4 cellular contexts compared by ENCODE assay signal in genomic region chr13:30247406-30247805, GRCh38.
A peak's percentile ranks its signal among the peaks of the same experiment; 100 is the strongest.
TF ChIP-seq lines count a peak whose summit lies in the region.

No MANE protein-coding gene starts in this region.

TF ChIP-seq in HepG2, 621 proteins besides CTCF, POLR2A, EP300 and RAD21:
- TF ChIP-seq MAFK (conservative IDR thresholded peaks at IDR 0.05 in 1 of 2, IDR thresholded peaks at IDR 0.05 in 1 of 2; ENCODE audit: low read length in 2 of 2) (peak; percentile 89 to 96), ZSCAN21 (CRISPR knock-in tag; IDR thresholded peaks at IDR 0.05; ENCODE audit: borderline replicate concordance) (no peak), MAFF (IDR thresholded peaks at IDR 0.05; ENCODE audit: low read depth, low read length) (peak; percentile 94)

TF ChIP-seq in IMR-90, 13 proteins besides CTCF, POLR2A, EP300 and RAD21:
- TF ChIP-seq MAFK (IDR thresholded peaks at IDR 0.05; ENCODE audit: low read depth, low read length) (peak; percentile 94), MXI1 (IDR thresholded peaks at IDR 0.05; ENCODE audit: borderline replicate concordance, low read depth, low read length) (no peak)

TF ChIP-seq in H1, 55 proteins besides CTCF, POLR2A, EP300 and RAD21:
- no peak for TF ChIP-seq NRF1 (IDR thresholded peaks at IDR 0.05; ENCODE audit: low read depth, low read length)
- TF ChIP-seq POU5F1 (IDR thresholded peaks at IDR 0.05; ENCODE audit: low read depth, low read length), result no peak
- TF ChIP-seq KDM5A (IDR thresholded peaks at IDR 0.05; ENCODE audit: low read length), result no peak
- TF ChIP-seq GABPA (IDR thresholded peaks at IDR 0.05; ENCODE audit: borderline replicate concordance, insufficient read depth, low read length), result no peak
- no peak for TF ChIP-seq JUN (IDR thresholded peaks at IDR 0.05; ENCODE audit: low read depth, low read length)
- TF ChIP-seq EZH2 (IDR thresholded peaks at IDR 0.05; ENCODE audit: low read depth, low read length, severe bottlenecking), result no peak
- peak; percentile 44; the same call in 1 of the 2 replicates for TF ChIP-seq MAFK (IDR thresholded peaks at IDR 0.05; ENCODE audit: low read depth, low read length)

TF ChIP-seq in SK-N-SH treated with all-trans-retinoic acid at 6 μM for 48 hours, 23 proteins besides CTCF, POLR2A, EP300 and RAD21:
- TF ChIP-seq ESRRG (CRISPR knock-in tag; IDR thresholded peaks at IDR 0.05), result no peak
- no peak for TF ChIP-seq ZFP3 (CRISPR knock-in tag; IDR thresholded peaks at IDR 0.05)
- TF ChIP-seq ZNF70 (CRISPR knock-in tag; IDR thresholded peaks at IDR 0.05), result no peak
- TF ChIP-seq GLIS3 (CRISPR knock-in tag; IDR thresholded peaks at IDR 0.05), result no peak
- no peak for TF ChIP-seq ISL1 (CRISPR knock-in tag; IDR thresholded peaks at IDR 0.05)
- no peak for TF ChIP-seq ZC3H10 (CRISPR knock-in tag; IDR thresholded peaks at IDR 0.05)
- TF ChIP-seq TOX (CRISPR knock-in tag; IDR thresholded peaks at IDR 0.05; ENCODE audit: borderline replicate concordance), result no peak
- TF ChIP-seq ZNF565 (CRISPR knock-in tag; conservative IDR thresholded peaks at IDR 0.05; ENCODE audit: low read depth), result no peak
- TF ChIP-seq CSDC2 (CRISPR knock-in tag; IDR thresholded peaks at IDR 0.05), result no peak
- no peak for TF ChIP-seq CREB5 (CRISPR knock-in tag; IDR thresholded peaks at IDR 0.05; ENCODE audit: low read depth)
- TF ChIP-seq TCF4 (CRISPR knock-in tag; IDR thresholded peaks at IDR 0.05; ENCODE audit: borderline replicate concordance), result no peak
- no peak for TF ChIP-seq ARNTL (CRISPR knock-in tag; IDR thresholded peaks at IDR 0.05; ENCODE audit: borderline replicate concordance, low read depth)
- no peak for TF ChIP-seq ZNF8 (CRISPR knock-in tag; IDR thresholded peaks at IDR 0.05)
- TF ChIP-seq ZFP30 (CRISPR knock-in tag; IDR thresholded peaks at IDR 0.05), result no peak
- no peak for TF ChIP-seq PPARA (CRISPR knock-in tag; IDR thresholded peaks at IDR 0.05; ENCODE audit: borderline replicate concordance)
- no peak for TF ChIP-seq RARB (CRISPR knock-in tag; IDR thresholded peaks at IDR 0.05)
- no peak for TF ChIP-seq OSR1 (CRISPR knock-in tag; IDR thresholded peaks at IDR 0.05)
- TF ChIP-seq SNAI2 (CRISPR knock-in tag; IDR thresholded peaks at IDR 0.05), result no peak
- no peak for TF ChIP-seq CSRNP3 (CRISPR knock-in tag; IDR thresholded peaks at IDR 0.05)
- TF ChIP-seq PATZ1 (CRISPR knock-in tag; IDR thresholded peaks at IDR 0.05; ENCODE audit: borderline replicate concordance), result no peak
